ENCODE assay signal across 9 cellular contexts in the genomic region with DNA sequence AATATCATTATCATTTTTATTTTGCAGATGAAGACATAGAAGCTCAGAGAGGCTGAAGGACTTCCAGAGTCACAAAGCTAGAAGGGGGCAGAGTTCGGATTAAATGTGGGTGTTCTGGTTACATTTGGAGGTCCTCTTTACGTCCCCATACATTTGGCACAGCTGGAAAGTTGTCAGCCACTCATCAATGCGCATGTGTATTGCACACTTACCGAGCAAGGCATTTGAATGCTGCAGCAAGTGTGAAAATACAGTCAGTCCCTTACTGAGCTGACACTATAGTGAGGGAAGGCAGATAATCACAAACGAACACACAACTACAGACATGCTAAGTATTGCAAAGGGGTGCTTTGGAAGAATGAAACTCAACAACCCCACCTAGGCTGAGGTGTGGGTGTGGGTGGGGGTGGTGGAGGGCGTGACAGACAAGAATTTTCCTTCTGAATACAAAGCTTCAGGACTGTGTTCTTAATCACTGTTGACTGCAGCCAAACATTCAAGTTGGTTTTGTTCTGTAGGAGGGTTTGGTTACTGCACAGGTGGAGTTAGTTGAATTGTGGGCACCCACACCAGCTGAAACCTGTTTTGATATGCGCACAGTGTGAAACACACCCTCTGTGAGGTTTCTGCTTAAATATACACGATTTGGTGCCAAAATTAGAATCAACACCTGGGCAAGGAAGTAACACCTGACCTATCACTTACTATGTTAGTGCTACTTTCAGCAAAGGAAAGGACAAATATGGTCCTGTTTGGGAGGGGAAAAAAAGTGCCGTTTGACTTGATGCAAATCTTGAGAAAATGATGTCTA.
DNase-seq lines count a peak whose midpoint lies in the region; ATAC-seq, FAIRE-seq and TF ChIP-seq lines count a peak whose summit lies in the region.
"Had no signal": no experiment of that assay in that cellular context is flagged by ENCODE, and none has a peak within 500 bp of the region (broad histone marks: within the 10 kb centered on the region; RNA-seq: fewer than 3 reads in every experiment).

No MANE protein-coding gene starts in this region.

- H3K4me1 ChIP-seq in effector memory CD4-positive, alpha-beta T cell (ENCODE audit: control insufficient read depth, insufficient read depth, low read length, poor library complexity, severe bottlenecking): peaks cover 41% of the 10 kb centered on the region
- H3K4me1 ChIP-seq in gastrocnemius medialis: no peaks in the 10 kb centered on the region
- no peaks in the 10 kb centered on the region for H3K4me1 ChIP-seq in right atrium auricular region

- POLR2A ChIA-PET in RWPE1 (lab: Yijun Ruan, JAX; ENCODE audit: low non-redundant PET): no interaction called here

- TF ChIP-seq POLR2A in gastrocnemius medialis (IDR thresholded peaks at IDR 0.05): no peak

- H3K9me3 ChIP-seq in effector memory CD4-positive, alpha-beta T cell (ENCODE audit: control insufficient read depth, low read length): no peaks in the 10 kb centered on the region
- no peaks in the 10 kb centered on the region for H3K9me3 ChIP-seq in gastrocnemius medialis
- no peaks in the 10 kb centered on the region for H3K9me3 ChIP-seq in right atrium auricular region

- no peak overlapping the region for H3K4me3 Mint-ChIP-seq in HFFc6

- no peaks in the 10 kb centered on the region for H3K36me3 ChIP-seq in effector memory CD4-positive, alpha-beta T cell (ENCODE audit: control insufficient read depth, insufficient read depth, low read length)
- H3K36me3 ChIP-seq in gastrocnemius medialis (no peaks in the 10 kb centered on the region), right atrium auricular region (no peaks in the 10 kb centered on the region)

- no peaks in the 10 kb centered on the region for H3K27me3 ChIP-seq in effector memory CD4-positive, alpha-beta T cell (replicated peaks; ENCODE audit: control insufficient read depth, insufficient read depth, low read length, poor library complexity, severe bottlenecking)
- H3K27me3 ChIP-seq in gastrocnemius medialis (no peaks in the 10 kb centered on the region), right atrium auricular region (no peaks in the 10 kb centered on the region)

- H3K4me1 Mint-ChIP-seq in HFFc6 (ENCODE audit: low read depth): no peaks in the 10 kb centered on the region

- H3K4me3 ChIP-seq in effector memory CD4-positive, alpha-beta T cell (ENCODE audit: insufficient read depth, low read depth, low read length, poor library complexity, severe bottlenecking): no peak overlapping the region
- H3K4me3 ChIP-seq in gastrocnemius medialis (no peak overlapping the region), right atrium auricular region (no peak overlapping the region)
- H3K4me3 ChIP-seq: SK-N-MC had no signal

- peaks cover 10% of the 10 kb centered on the region for H3K36me3 Mint-ChIP-seq in HFFc6 (ENCODE audit: low read depth)

- no peak overlapping the region; the same call in 1 of the 2 replicates for H3K27ac ChIP-seq in RWPE1
- peak overlapping the region; percentile 17 for H3K27ac ChIP-seq in effector memory CD4-positive, alpha-beta T cell (ENCODE audit: insufficient read depth, low read length, poor library complexity, severe bottlenecking)
- no peak overlapping the region for H3K27ac ChIP-seq in gastrocnemius medialis
- no peak overlapping the region for H3K27ac ChIP-seq in right atrium auricular region
- H3K27ac ChIP-seq: SK-N-MC had no signal

- ATAC-seq in GM19328 (IDR thresholded peaks at IDR 0.05; ENCODE audit: unreplicated experiment) (peak; percentile 84), HG03039 (IDR thresholded peaks at IDR 0.05; ENCODE audit: unreplicated experiment) (peak; percentile 63), gastrocnemius medialis (no peak)

- in situ Hi-C loops in gastrocnemius medialis (cut with MboI; ENCODE audit: low sequenced_read_pairs in 4 of 4): no loop called here

- no peaks in the 10 kb centered on the region for H3K9me3 Mint-ChIP-seq in HFFc6

- intact Hi-C loops in gastrocnemius medialis (cut with DNase I; ENCODE audit: low total_unique reads): no loop called here

- FAIRE-seq in urothelium cell line (lab: Jason Lieb, UNC): peak; percentile 20

- CTCF ChIA-PET in RWPE1 (lab: Yijun Ruan, JAX): interaction anchor here (0.6 kb wide), 1 partner anchor 138 kb away, joined by 7 read pairs; no protein-coding TSS in a partner anchor

- H3K27ac Mint-ChIP-seq in HFFc6: no peak overlapping the region

- H3K27me3 Mint-ChIP-seq in HFFc6 (ENCODE audit: insufficient read depth): peaks cover 6% of the 10 kb centered on the region

- DNase-seq in RWPE1 (ENCODE audit: low spot score) (peak; percentile 49), urothelium cell line (ENCODE audit: low spot score) (no peak), gastrocnemius medialis (no peak), HFFc6 (no peak), right atrium auricular region (ENCODE audit: low spot score) (no peak)
- DNase-seq in effector memory CD4-positive, alpha-beta T cell: peak; percentile 34 to 57 (median 54)

- TF ChIP-seq CTCF in RWPE1 (conservative IDR thresholded peaks at IDR 0.05; ENCODE audit: low read depth) (no peak), gastrocnemius medialis (IDR thresholded peaks at IDR 0.05 in 4 of 5, conservative IDR thresholded peaks at IDR 0.05 in 1 of 5) (no peak), HFFc6 (IDR thresholded peaks at IDR 0.05) (no peak), right atrium auricular region (IDR thresholded peaks at IDR 0.05) (no peak)

Comparison
In these comparisons a context has a peak if more than half of its experiments do, and no peak if none do; other contexts are left out.
1. ATAC-seq: peak in GM19328 (single experiment) and HG03039 (single experiment); none in gastrocnemius medialis (0 of 2).
2. DNase-seq: peak in RWPE1 (single experiment) and effector memory CD4-positive, alpha-beta T cell (3 of 3); none in urothelium cell line (single experiment), gastrocnemius medialis (0 of 2), HFFc6 (single experiment) and right atrium auricular region (single experiment).